ENCODE assay signal across 24 cellular contexts in genomic region chr13:31011193-31011860, GRCh38.
DNase-seq lines count a peak whose midpoint lies in the region; ATAC-seq, FAIRE-seq and TF ChIP-seq lines count a peak whose summit lies in the region.
"Had no signal": no experiment of that assay in that cellular context is flagged by ENCODE, and none has a peak within 500 bp of the region (broad histone marks: within the 10 kb centered on the region; RNA-seq: fewer than 3 reads in every experiment).

No MANE protein-coding gene starts in this region.

- no peak overlapping the region for H2AFZ ChIP-seq in PC-9

- peak; percentile 48 for FAIRE-seq in GM18507 (lab: Jason Lieb, UNC)
- FAIRE-seq: islet of Langerhans, small intestine had no signal

- POLR2A ChIA-PET in PC-9 (lab: Charles Lee; ENCODE audit: unreplicated experiment), result no interaction called here

- H3K9me2 ChIP-seq in PC-9 (ENCODE audit: insufficient read depth), result no peaks in the 10 kb centered on the region

- H3K36me3 ChIP-seq in PC-9 (ENCODE audit: low read depth), result no peaks in the 10 kb centered on the region
- H3K36me3 ChIP-seq: cardiac muscle cell, heart right ventricle, tibial nerve had no signal

- H3K9me3 ChIP-seq in PC-9 (ENCODE audit: insufficient read depth, low read depth), result no peaks in the 10 kb centered on the region
- H3K9me3 ChIP-seq: heart right ventricle, tibial nerve had no signal

- ATAC-seq in HG03354 (IDR thresholded peaks at IDR 0.05; ENCODE audit: poor library complexity, severe bottlenecking, unreplicated experiment) (peak; percentile 41), HG03108 (IDR thresholded peaks at IDR 0.05; ENCODE audit: unreplicated experiment) (no peak)
- ATAC-seq: heart right ventricle had no signal

- no peak overlapping the region for H3K27ac ChIP-seq in PC-9
- H3K27ac ChIP-seq: cardiac muscle cell, heart right ventricle, tibial nerve, VCaP had no signal

- H3K4me1 ChIP-seq in PC-9 (replicated peaks; ENCODE audit: insufficient read depth), result peaks cover 17% of the 10 kb centered on the region
- H3K4me1 ChIP-seq: heart right ventricle had no signal

- H3K4me2 ChIP-seq in PC-9, result 0 out of 2 replicates have a peak overlapping the region, but pooled peaks have one; percentile 31

- H3F3A ChIP-seq in PC-9 (ENCODE audit: insufficient read depth, low read depth), result peaks cover 10% of the 10 kb centered on the region; the same call in 1 of the 2 replicates

- no peak for TF ChIP-seq CTCF in PC-9 (conservative IDR thresholded peaks at IDR 0.05)

- no peak overlapping the region for H3K4me3 ChIP-seq in PC-9
- H3K4me3 ChIP-seq: cardiac muscle cell, heart right ventricle, tibial nerve had no signal

- H4K20me1 ChIP-seq in PC-9 (ENCODE audit: insufficient read depth), result no peaks in the 10 kb centered on the region

- H3K27me3 ChIP-seq in PC-9 (ENCODE audit: insufficient read depth, low read depth), result no peaks in the 10 kb centered on the region
- H3K27me3 ChIP-seq: tibial nerve had no signal

- BruUV-seq in PC-9 (replicated peaks; lab: Mats Ljungman, UMichigan), result no TSS peak

- no peaks in the 10 kb centered on the region for H3K79me2 ChIP-seq in PC-9 (ENCODE audit: low read depth)

- intact Hi-C loops in PC-9 (cut with micrococcal nuclease; ENCODE audit: unreplicated experiment), result no loop called here

- DNase-seq in GM18507 (ENCODE audit: extremely low spot score, insufficient read length, low read depth), result no peak
- DNase-seq in PC-9, result no peak
- peak; percentile 21 for DNase-seq in islet precursor cell
- no peak for DNase-seq in NCI-H510A treated with DMSO at 0.1 percent for 48 hours (lab: John Stamatoyannopoulos, UW)
- DNase-seq in stimulated activated CD4-positive, alpha-beta T cell treated with anti-CD3 and anti-CD28 coated beads, Interleukin-4, amount 100 ng/mL, for 4 hours, result no peak
- DNase-seq in HuH-7 (ENCODE audit: low spot score), result no peak
- DNase-seq: activated CD4-positive, alpha-beta T cell treated with anti-CD3 and anti-CD28 coated beads, Interleukin-2, amount 50 U/mL, for 48 hours; activated naive CD4-positive, alpha-beta T cell; amniotic stem cell; DMS53; heart right ventricle; HFFc6; NCI-H1105; NCI-H2107; NCI-H774; nucleus accumbens; small intestine; stimulated activated CD4-positive, alpha-beta T cell treated with anti-CD3 and anti-CD28 coated beads, Interleukin-2, amount 100 ng/mL, for 48 hours had no signal

- CTCF ChIA-PET in PC-9 (lab: Charles Lee), result no interaction called here
